ENCODE assay signal across 8 cellular contexts in genomic region chr13:36858285-36858684, GRCh38. TPM values are rescaled to one million over a fixed set of nuclear protein-coding genes. Genes with fewer than 3 reads are reported as not detected.
A peak's percentile ranks its signal among the peaks of the same experiment; 100 is the strongest.
DNase-seq lines count a peak whose midpoint lies in the region; ATAC-seq and TF ChIP-seq lines count a peak whose summit lies in the region.

No MANE protein-coding gene starts in this region.

- TF ChIP-seq POLR2A in sigmoid colon (IDR thresholded peaks at IDR 0.05), result no peak

- peaks cover 0 to 5% (median 0%) of the 10 kb centered on the region in 4 donors for H3K36me3 ChIP-seq in sigmoid colon

- H3K4me1 ChIP-seq in sigmoid colon, result peaks cover 0 to 8% (median 0%) of the 10 kb centered on the region in 4 donors

- ATAC-seq in GM21515 (IDR thresholded peaks at IDR 0.05; ENCODE audit: unreplicated experiment) (peak; percentile 67), GM18520 (IDR thresholded peaks at IDR 0.05; ENCODE audit: unreplicated experiment) (no peak)

- TF ChIP-seq CTCF in sigmoid colon (IDR thresholded peaks at IDR 0.05), result peak; percentile 13 to 51 (median 35)

- peak; percentile 53 for DNase-seq in EL
- DNase-seq in NAMALWA (ENCODE audit: low spot score), result peak; percentile 68
- DNase-seq in SW 1271 (lab: John Stamatoyannopoulos, UW), result peak; percentile 15 to 73
- peak; percentile 48 for DNase-seq in glomerular endothelial cell (ENCODE audit: extremely low read depth, low read depth, low spot score)
- no peak for DNase-seq in sigmoid colon
- DNase-seq in activated CD4-positive, alpha-beta T cell treated with anti-CD3 and anti-CD28 coated beads, Interleukin-2, amount 50 U/mL, for 4 hours, result no peak

- no peak for TF ChIP-seq EP300 in sigmoid colon (IDR thresholded peaks at IDR 0.05)

- H3K27ac ChIP-seq in sigmoid colon, result no peak overlapping the region

- WGBS in sigmoid colon, 2 donors, result 27 to 40% methylated on average over 3 of the region's 3 CpGs

- H3K4me3 ChIP-seq in sigmoid colon, result no peak overlapping the region

- H3K27me3 ChIP-seq in sigmoid colon, result no peaks in the 10 kb centered on the region

- intact Hi-C loops in sigmoid colon (cut with DNase I), result loop anchor here (1.0 to 5.0 kb wide), 2 partner anchors 123 to 139 kb away; partner anchors contain the start of gene ALG5

- no peaks in the 10 kb centered on the region for H3K9me3 ChIP-seq in sigmoid colon

RNA-seq across cellular contexts. Expression of gene RFXAP, which starts 39.3 kb away (rescaled TPM):
- 3.1 and 6.4 TPM in 2 replicates for total RNA-seq in glomerular endothelial cell
- 1 to 10 TPM; 5.4 to 8.3 (median 7.9) TPM for total RNA-seq in sigmoid colon
- 1 to 10 TPM in 2 of 3 donors, under 1 TPM in 1; 0.60 to 4.1 (median 1.8) TPM for polyA plus RNA-seq in sigmoid colon

Comparison
In these comparisons a context has a peak if more than half of its experiments do, and no peak if none do; other contexts are left out.
1. DNase-seq: peak in EL (single experiment), NAMALWA (single experiment), SW 1271 (2 of 2) and glomerular endothelial cell (single experiment); none in sigmoid colon (single experiment) and activated CD4-positive, alpha-beta T cell treated with anti-CD3 and anti-CD28 coated beads, Interleukin-2, amount 50 U/mL, for 4 hours (0 of 2).